10 cellular contexts compared by ENCODE assay signal in the genomic region with DNA sequence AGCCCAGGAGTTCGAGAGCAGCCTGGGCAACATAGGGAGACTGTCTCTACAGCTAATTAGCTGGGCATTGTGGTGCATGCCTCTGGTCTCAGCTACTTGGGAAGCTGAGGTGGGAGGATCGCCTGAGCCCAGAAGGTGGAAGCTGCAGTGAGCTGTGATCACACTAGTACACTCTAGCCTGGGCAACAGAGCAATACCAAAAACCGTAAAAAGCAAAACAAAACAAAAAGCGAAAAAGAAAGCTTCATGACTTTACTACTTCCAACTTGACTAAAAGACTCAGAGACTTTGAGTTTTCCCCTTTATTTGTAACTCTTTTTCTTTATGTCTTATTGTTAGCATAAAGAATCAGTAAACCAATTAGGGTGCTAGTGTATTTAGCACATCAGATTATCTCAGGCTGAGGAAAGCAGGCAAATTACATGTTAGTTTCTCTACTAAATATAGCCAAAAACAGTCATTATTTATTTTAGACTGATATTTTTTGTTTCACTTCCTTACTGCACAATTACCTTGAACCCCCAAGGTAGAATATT. TPM values are rescaled to one million over a fixed set of nuclear protein-coding genes. Genes with fewer than 3 reads are reported as not detected.
DNase-seq lines count a peak whose midpoint lies in the region; ATAC-seq, FAIRE-seq and TF ChIP-seq lines count a peak whose summit lies in the region.
"Had no signal": no experiment of that assay in that cellular context is flagged by ENCODE, and none has a peak within 500 bp of the region (broad histone marks: within the 10 kb centered on the region; RNA-seq: fewer than 3 reads in every experiment).

No MANE protein-coding gene starts in this region.

- H3K18ac ChIP-seq in trophoblast cell (ENCODE audit: low read length) = no peak overlapping the region

- H4K91ac ChIP-seq in trophoblast cell (ENCODE audit: low read depth, low read length) = no peak overlapping the region

- no peak overlapping the region for H3K4me3 ChIP-seq in lower lobe of right lung
- H3K4me3 ChIP-seq in trophoblast cell (ENCODE audit: low read depth, low read length) = no peak overlapping the region

- H3K9me3 ChIP-seq in lower lobe of right lung (no peaks in the 10 kb centered on the region), trophoblast cell (ENCODE audit: insufficient read depth, low read depth, low read length) (no peaks in the 10 kb centered on the region)

- H3K9ac ChIP-seq in trophoblast cell (ENCODE audit: low read length) = no peak overlapping the region

- H3K27ac ChIP-seq in lower lobe of right lung (no peak overlapping the region), trophoblast cell (ENCODE audit: low read depth, low read length) (no peak overlapping the region)

- DNase-seq in lower lobe of right lung (no peak), trophoblast cell (no peak), DMS153 treated with DMSO at 0.1 percent for 48 hours (lab: John Stamatoyannopoulos, UW; ENCODE audit: unreplicated experiment) (no peak)
- DNase-seq: NCI-H1694 had no signal

- H3K79me2 ChIP-seq in trophoblast cell (ENCODE audit: control insufficient read depth, insufficient read depth, low read length, poor library complexity) = peaks cover 3% of the 10 kb centered on the region

- no peak overlapping the region for H2BK120ac ChIP-seq in trophoblast cell (ENCODE audit: insufficient read depth, low read length, poor library complexity)

- H3K79me1 ChIP-seq in trophoblast cell (ENCODE audit: low read length) = no peaks in the 10 kb centered on the region

- no peak overlapping the region for H3K4ac ChIP-seq in trophoblast cell (ENCODE audit: low read depth, low read length)

- H4K12ac ChIP-seq in trophoblast cell (ENCODE audit: low read depth, low read length) = no peak overlapping the region

- no peak overlapping the region for H2AK5ac ChIP-seq in trophoblast cell (ENCODE audit: low read length)

- H4K8ac ChIP-seq in trophoblast cell (ENCODE audit: low read depth, low read length) = no peak overlapping the region

- H3K4me1 ChIP-seq in lower lobe of right lung (peaks cover 16% of the 10 kb centered on the region), trophoblast cell (ENCODE audit: control insufficient read depth in 1 of 2, insufficient read depth in 2 of 2, low read length in 2 of 2) (no peaks in the 10 kb centered on the region)

- H3K36me3 ChIP-seq in lower lobe of right lung (peaks cover 50% of the 10 kb centered on the region), trophoblast cell (ENCODE audit: control insufficient read depth in 1 of 2, insufficient read depth in 2 of 2, low read length in 2 of 2) (peaks cover 8 to 10% of the 10 kb centered on the region in 2 experiments)

- no peak overlapping the region for H2AFZ ChIP-seq in trophoblast cell (ENCODE audit: insufficient read depth, low read length, poor library complexity)

- no peak for TF ChIP-seq CTCF in lower lobe of right lung (IDR thresholded peaks at IDR 0.05)

- no peak overlapping the region for H2BK12ac ChIP-seq in trophoblast cell (ENCODE audit: low read length)

- peak; percentile 55 for ATAC-seq in GM18873 (IDR thresholded peaks at IDR 0.05; ENCODE audit: low FRiP score, unreplicated experiment)
- peak; percentile 60 for ATAC-seq in GM21528 (IDR thresholded peaks at IDR 0.05; ENCODE audit: low FRiP score, unreplicated experiment)
- ATAC-seq in HG03135 (IDR thresholded peaks at IDR 0.05; ENCODE audit: unreplicated experiment) = peak; percentile 70
- ATAC-seq in lower lobe of right lung = no peak

- peak; percentile 17 for FAIRE-seq in islet of Langerhans (lab: Jason Lieb, UNC)
- FAIRE-seq: RCC 7860 had no signal

- H2BK5ac ChIP-seq in trophoblast cell (ENCODE audit: low read depth, low read length, poor library complexity) = no peak overlapping the region

- H3K27me3 ChIP-seq in lower lobe of right lung (ENCODE audit: low read depth) (no peaks in the 10 kb centered on the region), trophoblast cell (ENCODE audit: insufficient read depth, low read length) (no peaks in the 10 kb centered on the region)

- no peak overlapping the region for H3K14ac ChIP-seq in trophoblast cell (ENCODE audit: low read length)

- no peak overlapping the region for H3K4me2 ChIP-seq in trophoblast cell (ENCODE audit: low read length)

- intact Hi-C loops in lower lobe of right lung (cut with DNase I) = no loop called here

- no peak overlapping the region for H3K23ac ChIP-seq in trophoblast cell (ENCODE audit: low read length)

- WGBS in trophoblast cell (ENCODE audit: extremely low coverage, insufficient coverage, insufficient read length) = no CpG with 5 or more reads among the region's 4 CpGs

RNA-seq across cellular contexts. Expression of gene RAD17, which starts 5.4 kb away (rescaled TPM):
- total RNA-seq in lower lobe of right lung = 19.5 TPM
- polyA plus RNA-seq in trophoblast cell (2013) = 19.0 and 20.2 TPM in 2 replicates

RNA-seq across cellular contexts. Expression of gene AK6, which starts 5.7 kb away (rescaled TPM):
- 29.1 TPM for total RNA-seq in lower lobe of right lung
- polyA plus RNA-seq in trophoblast cell (2013) = 46.9 and 52.0 TPM in 2 replicates

RNA-seq across cellular contexts. Expression of gene TAF9, which starts 5.7 kb away (rescaled TPM):
- 35.7 TPM for total RNA-seq in lower lobe of right lung
- polyA plus RNA-seq in trophoblast cell (2013) = 69.8 and 70.5 TPM in 2 replicates

RNA-seq across cellular contexts. Expression of gene MARVELD2, which starts 39.9 kb away (rescaled TPM):
- total RNA-seq in lower lobe of right lung = 26.2 TPM
- 15.3 and 16.2 TPM in 2 replicates for polyA plus RNA-seq in trophoblast cell (2013)
- polyA plus RNA-seq: neural cell had no signal

RNA-seq across cellular contexts. Expression of gene CCDC125, which starts 42.4 kb away (rescaled TPM):
- 13.0 TPM for total RNA-seq in lower lobe of right lung
- polyA plus RNA-seq in trophoblast cell (2013) = 1.7 TPM in 2 replicates

Comparison
In these comparisons a context has a peak if more than half of its experiments do, and no peak if none do; other contexts are left out.
1. ATAC-seq: peak in GM18873 (single experiment), GM21528 (single experiment) and HG03135 (single experiment); none in lower lobe of right lung (0 of 2).